ENCODE assay signal across 28 cellular contexts in genomic region chr14:34452258-34452822, GRCh38.
"Had no signal": no experiment of that assay in that cellular context is flagged by ENCODE, and none has a peak within 500 bp of the region (broad histone marks: within the 10 kb centered on the region; RNA-seq: fewer than 3 reads in every experiment).

No MANE protein-coding gene starts in this region.

- H3K4me1 ChIP-seq: body of pancreas, parathyroid adenoma, psoas muscle had no signal

- FAIRE-seq: endothelial cell of umbilical vein, kidney, small intestine had no signal

- DNase-seq: activated CD4-positive, alpha-beta memory T cell treated with anti-CD3 and anti-CD28 coated beads, Interleukin-2, amount 10 ng/mL, durations not matched to agents 7 days and 5 days; activated CD4-positive, alpha-beta T cell treated with anti-CD3 and anti-CD28 coated beads, Interleukin-2, amount 10 ng/mL, durations not matched to agents 24 days and 14 days; activated CD4-positive, CD25-positive, alpha-beta regulatory T cell treated with anti-CD3 and anti-CD28 coated beads, Interleukin-2, amount 50 U/mL, for 72 hours; activated CD8-positive, alpha-beta memory T cell treated with anti-CD3 and anti-CD28 coated beads, Interleukin-2, amount 50 U/mL, for 48 hours; activated naive CD4-positive, alpha-beta T cell; activated T-cell treated with anti-CD3 and anti-CD28 coated beads, Interleukin-2, amount 50 U/mL, for 4 hours; aorta; body of pancreas; cortex of kidney; effector memory CD8-positive, alpha-beta T cell; head of caudate nucleus; hippocampal formation; kidney; naive thymus-derived CD4-positive, alpha-beta T cell; psoas muscle; sigmoid colon; small intestine; stimulated activated CD4-positive, alpha-beta T cell treated with anti-CD3 and anti-CD28 coated beads, Interleukin-1b, Interleukin-23, amount 100 ng/mL, for 48 hours; stimulated activated CD4-positive, alpha-beta T cell treated with anti-CD3 and anti-CD28 coated beads, Interleukin-4, amount 100 ng/mL, for 4 hours; stimulated activated CD8-positive, alpha-beta memory T cell treated with anti-CD3 and anti-CD28 coated beads, Interleukin-4, amount 100 ng/mL, for 48 hours; stomach; T-helper 2 cell had no signal

- H3K4me3 ChIP-seq: body of pancreas, psoas muscle, sigmoid colon, stomach, tibial nerve had no signal

- H3K9me3 ChIP-seq: body of pancreas, psoas muscle, sigmoid colon, stomach, tibial nerve had no signal

- H2AFZ ChIP-seq: parathyroid adenoma had no signal

- H3K27me3 ChIP-seq: body of pancreas, sigmoid colon, stomach, tibial nerve had no signal

- ATAC-seq: activated naive CD4-positive, alpha-beta T cell treated with anti-CD3 and anti-CD28 coated beads, Interleukin-2, amount 50 U/mL, for 72 hours; activated T-cell treated with anti-CD3 and anti-CD28 coated beads, Interleukin-2, amount 50 U/mL, for 4 hours; activated T-helper 17 cell treated with anti-CD3 and anti-CD28 coated beads, Interleukin-2, amount 50 U/mL, for 72 hours; body of pancreas; effector memory CD8-positive, alpha-beta T cell; naive thymus-derived CD4-positive, alpha-beta T cell; stimulated activated memory B cell treated with anti-CD40 and anti-IgM and Interleukin-4, amounts not matched to agents 10 μg/mL and 1 μg/mL and 100 μg/mL, for 72 hours had no signal

- H3K27ac ChIP-seq: body of pancreas, parathyroid adenoma, psoas muscle, sigmoid colon, stomach, tibial nerve had no signal
